ENCODE assay signal across 18 cellular contexts in genomic region chr9:134156564-134157377, GRCh38. TPM values are rescaled to one million over a fixed set of nuclear protein-coding genes. Genes with fewer than 3 reads are reported as not detected.
DNase-seq lines count a peak whose midpoint lies in the region; ATAC-seq, FAIRE-seq and TF ChIP-seq lines count a peak whose summit lies in the region.
"Had no signal": no experiment of that assay in that cellular context is flagged by ENCODE, and none has a peak within 500 bp of the region (broad histone marks: within the 10 kb centered on the region; RNA-seq: fewer than 3 reads in every experiment).

No MANE protein-coding gene starts in this region.

- H3K36me3 ChIP-seq in HEK293 (ENCODE audit: control insufficient read depth in 2 of 2, insufficient read depth in 1 of 2, low read length in 2 of 2) (peaks cover 0 to 86% of the 10 kb centered on the region in 2 experiments; a peak in 2 of 3 replicates), K562 (ENCODE audit: control insufficient read depth, insufficient read depth, low read length) (peaks cover 81% of the 10 kb centered on the region), spleen (peaks cover 0 to 84% (median 75%) of the 10 kb centered on the region in 6 donors), adrenal gland (replicated peaks in 1 of 2) (peaks cover 0 to 71% of the 10 kb centered on the region in 2 donors), MM.1S (replicated peaks; ENCODE audit: insufficient read depth, low read length) (0 out of 2 replicates have a peak, but pooled peaks cover 4% of the 10 kb centered on the region)

- no peak for TF ChIP-seq POLR2A in K562 (conservative IDR thresholded peaks at IDR 0.05)
- TF ChIP-seq POLR2A in spleen (IDR thresholded peaks at IDR 0.05): no peak
- TF ChIP-seq POLR2A in adrenal gland (IDR thresholded peaks at IDR 0.05): no peak

- 96% methylated on average over 22 of the region's 33 CpGs for WGBS in K562 (ENCODE audit: insufficient coverage, low coverage, missing lambda C conversion rate)
- 91 to 96% (median 95%) methylated on average over 22 to 33 of the region's 33 CpGs for WGBS in spleen, 5 donors
- 91 to 94% (median 93%) methylated on average over 27 to 33 of the region's 33 CpGs for WGBS in adrenal gland, 4 donors

- H3K9ac ChIP-seq in K562 (ENCODE audit: insufficient read depth in 1 of 2, low read depth in 2 of 2, low read length in 2 of 2) (no peak overlapping the region), MM.1S (ENCODE audit: low read length) (no peak overlapping the region)
- H3K9ac ChIP-seq: BLaER1 had no signal

- H3K4me2 ChIP-seq in K562 (ENCODE audit: insufficient read depth, low read length): no peak overlapping the region
- H3K4me2 ChIP-seq in MM.1S (ENCODE audit: low read depth, low read length): no peak overlapping the region

- no peaks in the 10 kb centered on the region for H3K9me3 ChIP-seq in HEK293 (ENCODE audit: control insufficient read depth, insufficient read depth, low read depth, low read length)
- H3K9me3 ChIP-seq in K562 (replicated peaks; ENCODE audit: control insufficient read depth, insufficient read depth, low read depth, low read length): no peaks in the 10 kb centered on the region
- H3K9me3 ChIP-seq in spleen: no peaks in the 10 kb centered on the region
- no peaks in the 10 kb centered on the region for H3K9me3 ChIP-seq in adrenal gland (replicated peaks in 1 of 3)
- H3K9me3 ChIP-seq in MM.1S (replicated peaks; ENCODE audit: insufficient read depth, low read length): no peaks in the 10 kb centered on the region
- H3K9me3 ChIP-seq: BLaER1, Caco-2 had no signal

- CTCF ChIA-PET in HEK293 (lab: Yijun Ruan, JAX): interaction anchor here (1.3 kb wide), 1 partner anchor 8 kb away, joined by 3 read pairs; the partner anchor contains the start of gene RNU6ATAC
- CTCF ChIA-PET in K562 (lab: Yijun Ruan, JAX; ENCODE audit: low intra/inter-chr PET ratio): no interaction called here

- H4K20me1 ChIP-seq in K562 (replicated peaks; ENCODE audit: control insufficient read depth, insufficient read depth, low read length): no peaks in the 10 kb centered on the region
- H4K20me1 ChIP-seq in MM.1S (ENCODE audit: insufficient read depth, low read length): no peaks in the 10 kb centered on the region

- no peaks in the 10 kb centered on the region for H3K4me1 ChIP-seq in HEK293 (ENCODE audit: control insufficient read depth, insufficient read depth, low read length)
- H3K4me1 ChIP-seq in K562 (replicated peaks in 1 of 2; ENCODE audit: control insufficient read depth in 2 of 2, insufficient read depth in 2 of 2, low read length in 2 of 2): peaks cover 0 to 10% of the 10 kb centered on the region in 2 experiments; a peak in 1 of 5 replicates
- H3K4me1 ChIP-seq in spleen: no peaks in the 10 kb centered on the region
- H3K4me1 ChIP-seq in adrenal gland (replicated peaks in 1 of 2): no peaks in the 10 kb centered on the region
- no peaks in the 10 kb centered on the region for H3K4me1 ChIP-seq in MM.1S (ENCODE audit: low read length)
- H3K4me1 ChIP-seq: Caco-2 had no signal

- TF ChIP-seq EP300 in K562 (IDR thresholded peaks at IDR 0.05; ENCODE audit: low read length): no peak

- no peak for ATAC-seq in K562
- no peak for ATAC-seq in HG03159 (IDR thresholded peaks at IDR 0.05; ENCODE audit: unreplicated experiment)

- DNase-seq in K562 (ENCODE audit: extremely low read depth in 1 of 4, low spot score in 3 of 4) (no peak), spleen (peak; percentile 68), adrenal gland (no peak), MM.1S (no peak)
- DNase-seq: 8988T; AML-193; Caco-2; CD8-positive, alpha-beta memory T cell; DND-41; GDM1; HCEC 1CT had no signal

- H3K79me2 ChIP-seq in K562 (ENCODE audit: control insufficient read depth, insufficient read depth, low read length) (no peaks in the 10 kb centered on the region), MM.1S (ENCODE audit: low read length) (no peaks in the 10 kb centered on the region; the same call in 1 of the 2 replicates)

- intact Hi-C loops in K562 (cut with micrococcal nuclease) (no loop called here), spleen (cut with DNase I; ENCODE audit: low total_unique reads) (no loop called here), adrenal gland (cut with DNase I) (no loop called here)

- no TSS peak for BruUV-seq in K562 (replicated peaks; lab: Mats Ljungman, UMichigan)

- H3K4me3 ChIP-seq in HEK293 (ENCODE audit: low read depth, low read length) (no peak overlapping the region), K562 (no peak overlapping the region), spleen (no peak overlapping the region), adrenal gland (no peak overlapping the region), MM.1S (ENCODE audit: low read length) (no peak overlapping the region)
- H3K4me3 ChIP-seq: BLaER1 had no signal

- no peaks in the 10 kb centered on the region for H3K27me3 ChIP-seq in K562 (ENCODE audit: control insufficient read depth in 2 of 2, insufficient read depth in 2 of 2, low read length in 2 of 2)
- H3K27me3 ChIP-seq in layer of hippocampus (ENCODE audit: control insufficient read depth, insufficient read depth, low read length): no peaks in the 10 kb centered on the region
- no peaks in the 10 kb centered on the region for H3K27me3 ChIP-seq in spleen (replicated peaks in 1 of 7)
- no peaks in the 10 kb centered on the region for H3K27me3 ChIP-seq in adrenal gland
- no peaks in the 10 kb centered on the region for H3K27me3 ChIP-seq in MM.1S (replicated peaks; ENCODE audit: insufficient read depth, low read length)
- H3K27me3 ChIP-seq: BLaER1 had no signal

- H3K27ac ChIP-seq in HEK293 (ENCODE audit: extremely low read depth, low read depth, low read length): no peak overlapping the region
- H3K27ac ChIP-seq in K562 (ENCODE audit: extremely low read depth, low read depth, low read length): no peak overlapping the region
- peak overlapping the region; percentile 67 for H3K27ac ChIP-seq in layer of hippocampus (ENCODE audit: low read depth, low read length)
- no peak overlapping the region for H3K27ac ChIP-seq in spleen
- H3K27ac ChIP-seq in adrenal gland: no peak overlapping the region
- H3K27ac ChIP-seq in MM.1S (ENCODE audit: low read length): no peak overlapping the region
- H3K27ac ChIP-seq: BLaER1, HL-60 had no signal

- in situ Hi-C loops in K562 (cut with MboI): no loop called here

- TF ChIP-seq CTCF in HEK293 (tag by site-specific recombination; IDR thresholded peaks at IDR 0.05) (no peak), K562 (IDR thresholded peaks at IDR 0.05 in 2 of 3, conservative IDR thresholded peaks at IDR 0.05 in 1 of 3; ENCODE audit: insufficient read depth in 2 of 3, low read depth in 1 of 3, low read length in 3 of 3) (no peak), spleen (IDR thresholded peaks at IDR 0.05 in 8 of 11, conservative IDR thresholded peaks at IDR 0.05 in 3 of 11) (no peak), adrenal gland (IDR thresholded peaks at IDR 0.05) (no peak), MM.1S (IDR thresholded peaks at IDR 0.05; ENCODE audit: low read length) (no peak)

- TF ChIP-seq RAD21 in K562 (CRISPR knock-in tag; conservative IDR thresholded peaks at IDR 0.05 in 1 of 2, IDR thresholded peaks at IDR 0.05 in 1 of 2): no peak

- POLR2A ChIA-PET in HEK293 (lab: Yijun Ruan, JAX): no interaction called here
- POLR2A ChIA-PET in K562 (lab: Yijun Ruan, JAX): interaction anchor here (0.6 to 0.7 kb wide), 2 partner anchors 579 to 1037 kb away, joined by 3 read pairs; no protein-coding TSS in a partner anchor

- FAIRE-seq in K562 (lab: Jason Lieb, UNC): no peak
- FAIRE-seq: GM12892 had no signal

- H3K9me1 ChIP-seq in K562 (ENCODE audit: control insufficient read depth, insufficient read depth, low read length): no peaks in the 10 kb centered on the region

- no peaks in the 10 kb centered on the region for H3F3A ChIP-seq in MM.1S (ENCODE audit: insufficient read depth, low read length)

- no peaks in the 10 kb centered on the region for H3K9me2 ChIP-seq in MM.1S (replicated peaks; ENCODE audit: insufficient read depth, low read length)

- H2AFZ ChIP-seq in K562 (ENCODE audit: low read depth, low read length) (no peak overlapping the region), MM.1S (ENCODE audit: low read length) (no peak overlapping the region)

RNA-seq across cellular contexts. Expression of gene RNU6ATAC, which starts 7.6 kb away (rescaled TPM):
- not detected in 2 replicates for total RNA-seq in K562 (2011; cell fraction: chromatin; rRNA removed; ENCODE audit: low replicate concordance)
- total RNA-seq in K562 (2011; cell fraction: nucleolus; rRNA removed): under 0.01 TPM in 2 replicates
- total RNA-seq in K562 (2011; cell fraction: nucleoplasm; rRNA removed): under 0.01 TPM in 1 of 2 replicates, not detected in the other
- total RNA-seq in K562 (2014; rRNA removed) (not detected in 2 replicates), K562 (2014; rRNA removed; fragmentation: Illumina TruSeq; extraction: Trizol) (3,061 and 4,723 TPM in 2 replicates), K562 (2015; rRNA removed; fragmentation: Illumina TruSeq; extraction: Trizol) (352 and 491 TPM in 2 replicates), K562 (2021) (143 and 200 TPM in 2 replicates), spleen (100 to 1,000 TPM in 4 of 7 donors, not detected in 3; 223 to 404 (median 271) TPM), adrenal gland (100 to 1,000 TPM in 1 of 8 donors, 10 to 100 TPM in 3, not detected in 4; 20.2 to 101 (median 59.5) TPM)
- polyA plus RNA-seq in K562 (2011; rRNA removed) (not detected in 2 replicates), K562 (2014; fragmentation: Illumina TruSeq; extraction: Trizol) (not detected in 2 replicates), K562 (2014; fragmentation: Nextera tagmentation; extraction: Ambion mirVana) (not detected), K562 (2014; rRNA removed) (not detected in 2 replicates), spleen (not detected), adrenal gland (not detected)
- not detected in 2 replicates for polyA plus RNA-seq in K562 (2011; cell fraction: cytosol; rRNA removed)
- polyA plus RNA-seq in K562 (2011; cell fraction: nucleus; rRNA removed): not detected in 2 replicates
- polyA plus RNA-seq in K562 (2012): not detected in 2 replicates
- 1,988 and 3,166 TPM in 2 replicates for polyA minus RNA-seq in K562 (2011; rRNA and poly(A)+ RNA removed)
- polyA minus RNA-seq in K562 (2011; cell fraction: cytosol; rRNA and poly(A)+ RNA removed): 917 and 3,812 TPM in 2 replicates
- under 0.01 TPM in 2 replicates for polyA minus RNA-seq in K562 (2011; cell fraction: nucleus; rRNA and poly(A)+ RNA removed)
- total RNA-seq: H4 had no signal
- polyA plus RNA-seq: CD8-positive, alpha-beta memory T cell had no signal

RNA-seq across cellular contexts. Expression of gene WDR5, which starts 20.9 kb away (rescaled TPM):
- 30.3 and 49.8 TPM in 2 replicates for total RNA-seq in K562 (2011; cell fraction: chromatin; rRNA removed; ENCODE audit: low replicate concordance)
- total RNA-seq in K562 (2011; cell fraction: nucleolus; rRNA removed): 28.3 and 32.7 TPM in 2 replicates
- total RNA-seq in K562 (2011; cell fraction: nucleoplasm; rRNA removed): 25.4 and 26.2 TPM in 2 replicates
- 34.6 and 50.0 TPM in 2 replicates for total RNA-seq in K562 (2014; rRNA removed)
- 33.4 and 37.0 TPM in 2 replicates for total RNA-seq in K562 (2014; rRNA removed; fragmentation: Illumina TruSeq; extraction: Trizol)
- total RNA-seq in K562 (2015; rRNA removed; fragmentation: Illumina TruSeq; extraction: Trizol): 43.5 and 43.7 TPM in 2 replicates
- total RNA-seq in K562 (2021): 55.8 and 56.8 TPM in 2 replicates
- polyA plus RNA-seq in K562 (2011; rRNA removed): 33.8 and 38.6 TPM in 2 replicates
- polyA plus RNA-seq in K562 (2011; cell fraction: cytosol; rRNA removed): 39.4 and 44.2 TPM in 2 replicates
- polyA plus RNA-seq in K562 (2011; cell fraction: nucleus; rRNA removed): 63.7 and 79.3 TPM in 2 replicates
- 34.4 and 45.7 TPM in 2 replicates for polyA plus RNA-seq in K562 (2012)
- polyA plus RNA-seq in K562 (2014; fragmentation: Illumina TruSeq; extraction: Trizol): 56.3 and 59.8 TPM in 2 replicates
- polyA plus RNA-seq in K562 (2014; fragmentation: Nextera tagmentation; extraction: Ambion mirVana): 1 to 10 TPM; 3.0 TPM
- polyA plus RNA-seq in K562 (2014; rRNA removed): 42.1 and 49.3 TPM in 2 replicates
- 18.7 and 22.5 TPM in 2 replicates for polyA minus RNA-seq in K562 (2011; rRNA and poly(A)+ RNA removed)
- 25.8 and 27.6 TPM in 2 replicates for polyA minus RNA-seq in K562 (2011; cell fraction: cytosol; rRNA and poly(A)+ RNA removed)
- polyA minus RNA-seq in K562 (2011; cell fraction: nucleus; rRNA and poly(A)+ RNA removed): 16.7 and 22.0 TPM in 2 replicates
- 10 to 100 TPM; 13.8 to 23.1 (median 19.1) TPM for total RNA-seq in spleen
- 10 to 100 TPM; 15.4 to 31.3 (median 19.3) TPM for polyA plus RNA-seq in spleen
- total RNA-seq in adrenal gland: 10 to 100 TPM; 19.0 to 28.5 (median 26.4) TPM
- polyA plus RNA-seq in adrenal gland: 10 to 100 TPM; 18.5 to 21.4 (median 19.5) TPM
